ENCODE assay signal across 25 cellular contexts in the genomic region with DNA sequence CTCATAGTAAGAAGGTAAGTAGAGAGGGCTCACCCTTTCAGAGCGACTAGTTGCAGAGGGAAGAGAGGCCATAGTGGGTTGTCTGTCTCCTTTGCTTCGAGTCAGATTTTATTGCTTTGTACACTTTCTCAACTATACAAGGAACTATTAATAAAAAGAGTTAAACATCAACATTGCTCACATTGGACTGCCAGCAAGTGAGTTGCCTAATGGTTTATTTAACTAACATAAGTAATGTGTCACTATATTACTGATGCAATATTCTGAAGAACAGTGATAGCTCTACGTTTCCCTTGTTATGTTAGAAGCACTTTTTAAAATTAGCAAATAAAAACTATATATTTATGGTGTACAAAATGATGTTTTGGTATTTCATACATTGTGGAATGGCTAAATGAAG.
"Had no signal": no experiment of that assay in that cellular context is flagged by ENCODE, and none has a peak within 500 bp of the region (broad histone marks: within the 10 kb centered on the region; RNA-seq: fewer than 3 reads in every experiment).

No MANE protein-coding gene starts in this region.

- H3K4me1 ChIP-seq: SJSA1 had no signal

- H3K27me3 ChIP-seq: MG63, SJSA1 had no signal

- H3K4me3 ChIP-seq: MG63, SJSA1, SK-N-MC had no signal

- DNase-seq: IMR-90, Karpas-422, KG1, MG63, NCI-H1092, NCI-H1105 treated with DMSO at 0.1 percent for 48 hours, NCI-H1417 treated with DMSO at 0.1 percent for 48 hours, NCI-H146, NCI-H1694 treated with DMSO at 0.1 percent for 48 hours, NCI-H2029, NCI-H2081 treated with DMSO at 0.1 percent for 48 hours, NCI-H2171, NCI-H226, NCI-H446, NCI-H510A, NCI-H524 treated with DMSO at 0.1 percent for 48 hours, NCI-H69, NCI-H774, Right ventricle myocardium superior, RPMI8226, SIG-M5, SW 1271 had no signal

- H3K27ac ChIP-seq: SJSA1, SK-N-MC had no signal

- ATAC-seq: HepG2 had no signal

- FAIRE-seq: HepG2 had no signal

- H3K9me3 ChIP-seq: MG63, SJSA1 had no signal

- H3K36me3 ChIP-seq: MG63, SJSA1 had no signal
